Comparison of ENCODE assay signal across 17 cellular contexts in the genomic region with DNA sequence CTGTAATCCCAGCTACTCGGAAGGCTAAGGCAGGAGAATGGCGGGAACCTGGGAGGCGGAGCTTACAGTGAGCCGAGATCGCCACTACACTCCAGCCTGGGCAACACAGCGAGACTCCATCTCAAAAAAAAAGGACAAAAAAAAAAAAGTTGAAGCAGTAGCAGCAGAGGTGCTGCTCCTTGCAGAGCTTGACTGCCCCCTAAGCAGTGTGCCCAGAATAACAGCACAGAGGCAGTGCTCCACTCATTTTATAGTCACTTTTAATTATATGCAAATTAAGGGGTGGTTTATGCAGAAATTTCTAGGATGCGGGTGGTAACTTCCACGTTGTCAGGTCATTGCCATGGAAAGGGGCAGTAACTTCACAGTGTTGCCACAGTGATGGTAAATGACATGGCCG.
"Had no signal": no experiment of that assay in that cellular context is flagged by ENCODE, and none has a peak within 500 bp of the region (broad histone marks: within the 10 kb centered on the region; RNA-seq: fewer than 3 reads in every experiment).

No MANE protein-coding gene starts in this region.

- H3K27ac ChIP-seq: adrenal gland, epithelial cell of prostate, gastroesophageal sphincter, heart left ventricle, left lung, thyroid gland had no signal

- H3K27me3 ChIP-seq: adrenal gland, gastroesophageal sphincter, heart left ventricle, left lung, thyroid gland had no signal

- DNase-seq: activated CD4-positive, alpha-beta T cell treated with anti-CD3 and anti-CD28 coated beads, Interleukin-2, amount 50 U/mL, for 4 hours; activated CD4-positive, CD25-positive, alpha-beta regulatory T cell treated with anti-CD3 and anti-CD28 coated beads, Interleukin-2, amount 50 U/mL, for 72 hours; activated effector memory CD4-positive, alpha-beta T cell treated with anti-CD3 and anti-CD28 coated beads, Interleukin-2, amount 50 U/mL, for 16 hours; activated T-cell treated with anti-CD3 and anti-CD28 coated beads, Interleukin-2, amount 50 U/mL, for 72 hours; adrenal gland; dermis blood vessel endothelial cell; effector memory CD4-positive, alpha-beta T cell; heart left ventricle; left lung; stimulated activated CD4-positive, alpha-beta T cell treated with anti-CD3 and anti-CD28 coated beads, Interleukin-12 subunit alpha, Interleukin-12 subunit beta, amount 100 ng/mL, for 4 hours; stimulated activated CD4-positive, alpha-beta T cell treated with anti-CD3 and anti-CD28 coated beads, Interleukin-1b, Interleukin-23, amount 100 ng/mL, for 48 hours; stimulated activated CD8-positive, alpha-beta memory T cell treated with anti-CD3 and anti-CD28 coated beads, Interleukin-4, amount 100 ng/mL, for 48 hours; stimulated activated naive CD4-positive, alpha-beta T cell treated with Interleukin-2 at 50 U/mL for 16 hours; T1000; thyroid gland had no signal

- H3K4me3 ChIP-seq: adrenal gland, gastroesophageal sphincter, heart left ventricle, left lung, thyroid gland had no signal

- H3K9me3 ChIP-seq: adrenal gland, gastroesophageal sphincter, thyroid gland had no signal

- H3K4me1 ChIP-seq: adrenal gland, gastroesophageal sphincter, heart left ventricle, left lung, thyroid gland had no signal

- H3K36me3 ChIP-seq: adrenal gland, gastroesophageal sphincter, heart left ventricle, left lung, thyroid gland had no signal

- ATAC-seq: activated T-cell treated with anti-CD3 and anti-CD28 coated beads, Interleukin-2, amount 50 U/mL, for 72 hours; gastroesophageal sphincter; heart left ventricle; left lung had no signal
